Comparison of ENCODE assay signal across 33 cellular contexts in genomic region chr1:119071321-119071720, GRCh38.
DNase-seq lines count a peak whose midpoint lies in the region; ATAC-seq, FAIRE-seq and TF ChIP-seq lines count a peak whose summit lies in the region.
"Had no signal": no experiment of that assay in that cellular context is flagged by ENCODE, and none has a peak within 500 bp of the region (broad histone marks: within the 10 kb centered on the region; RNA-seq: fewer than 3 reads in every experiment).

No MANE protein-coding gene starts in this region.

- POLR2A ChIA-PET in HEK293 (lab: Yijun Ruan, JAX), result no interaction called here
- POLR2A ChIA-PET in K562 (lab: Yijun Ruan, JAX), result interaction anchor here (0.6 kb wide), 1 partner anchor 574 kb away, joined by 4 read pairs; no protein-coding TSS in a partner anchor

- TF ChIP-seq CTCF in HEK293 (tag by site-specific recombination; IDR thresholded peaks at IDR 0.05) (no peak), K562 (IDR thresholded peaks at IDR 0.05 in 2 of 3, conservative IDR thresholded peaks at IDR 0.05 in 1 of 3; ENCODE audit: insufficient read depth in 2 of 3, low read depth in 1 of 3, low read length in 3 of 3) (no peak), coronary artery (IDR thresholded peaks at IDR 0.05) (no peak)

- no peak overlapping the region for H2AFZ ChIP-seq in K562 (ENCODE audit: low read depth, low read length)

- H3K36me3 ChIP-seq in HEK293 (ENCODE audit: control insufficient read depth in 2 of 2, insufficient read depth in 1 of 2, low read length in 2 of 2) (no peaks in the 10 kb centered on the region), K562 (ENCODE audit: control insufficient read depth, insufficient read depth, low read length) (no peaks in the 10 kb centered on the region)
- H3K36me3 ChIP-seq: BE2C, BLaER1 had no signal

- BruUV-seq in K562 (replicated peaks; lab: Mats Ljungman, UMichigan), result no TSS peak

- intact Hi-C loops in K562 (cut with micrococcal nuclease), result no loop called here

- no peak for DNase-seq in K562 (ENCODE audit: extremely low read depth in 1 of 4, low spot score in 3 of 4)
- DNase-seq in hepatic stellate cell (ENCODE audit: low spot score), result no peak
- DNase-seq in NCI-H524 treated with DMSO at 0.1 percent for 48 hours (lab: John Stamatoyannopoulos, UW), result no peak
- DNase-seq in coronary artery (ENCODE audit: low spot score), result no peak
- DNase-seq: 8988T; ACHN; AML-193; BE2C; C1 segment of cervical spinal cord; Caco-2; Calu3; CD4-positive, alpha-beta memory T cell; CD4-positive, alpha-beta T cell; CD4-positive, CD25-positive, alpha-beta regulatory T cell; CD8-positive, alpha-beta memory T cell; CD8-positive, alpha-beta T cell; COR-L47; DMS 273 treated with DMSO at 0.1 percent for 48 hours; DMS153; DMS53; DMS79; DMS79 treated with DMSO at 0.1 percent for 48 hours; DND-41; EL had no signal

- FAIRE-seq in K562 (lab: Jason Lieb, UNC), result no peak
- peak; percentile 4 for FAIRE-seq in endometrium (lab: Jason Lieb, UNC)
- FAIRE-seq: A204.1, A549, D721Med had no signal

- H4K20me1 ChIP-seq in K562 (replicated peaks; ENCODE audit: control insufficient read depth, insufficient read depth, low read length), result no peaks in the 10 kb centered on the region
- H4K20me1 ChIP-seq: BLaER1; BLaER1 treated with 17β-estradiol and CSF1 and Interleukin-3, amounts not matched to agents 10 nM and 100 nM had no signal

- TF ChIP-seq EP300 in K562 (IDR thresholded peaks at IDR 0.05; ENCODE audit: low read length), result no peak

- CTCF ChIA-PET in HEK293 (lab: Yijun Ruan, JAX), result interaction anchor here (0.6 kb wide), 1 partner anchor 676 kb away, joined by 4 read pairs; no protein-coding TSS in a partner anchor
- CTCF ChIA-PET in K562 (lab: Yijun Ruan, JAX; ENCODE audit: low intra/inter-chr PET ratio), result no interaction called here

- in situ Hi-C loops in K562 (cut with MboI), result no loop called here

- H3K9me3 ChIP-seq in HEK293 (ENCODE audit: control insufficient read depth, insufficient read depth, low read depth, low read length) (no peaks in the 10 kb centered on the region), K562 (replicated peaks; ENCODE audit: control insufficient read depth, insufficient read depth, low read depth, low read length) (no peaks in the 10 kb centered on the region)
- H3K9me3 ChIP-seq: A549, BE2C, BLaER1, Caco-2 had no signal

- H3K4me3 ChIP-seq in HEK293 (ENCODE audit: low read depth, low read length) (no peak overlapping the region), K562 (no peak overlapping the region), coronary artery (no peak overlapping the region)
- H3K4me3 ChIP-seq: A549; BLaER1; BLaER1 treated with 17β-estradiol and CSF1 and Interleukin-3, amounts not matched to agents 10 nM and 100 nM had no signal

- H3K27ac ChIP-seq in HEK293 (ENCODE audit: extremely low read depth, low read depth, low read length) (no peak overlapping the region), K562 (ENCODE audit: extremely low read depth, low read depth, low read length) (no peak overlapping the region), coronary artery (no peak overlapping the region)
- H3K27ac ChIP-seq: 22Rv1; A549; BLaER1; BLaER1 treated with 17β-estradiol and CSF1 and Interleukin-3, amounts not matched to agents 10 nM and 100 nM; C4-2B had no signal

- no peak for TF ChIP-seq POLR2A in K562 (conservative IDR thresholded peaks at IDR 0.05)

- TF ChIP-seq RAD21 in K562 (CRISPR knock-in tag; conservative IDR thresholded peaks at IDR 0.05 in 1 of 2, IDR thresholded peaks at IDR 0.05 in 1 of 2), result no peak

- H3K9ac ChIP-seq in K562 (ENCODE audit: insufficient read depth in 1 of 2, low read depth in 2 of 2, low read length in 2 of 2), result no peak overlapping the region
- H3K9ac ChIP-seq: BLaER1; BLaER1 treated with 17β-estradiol and CSF1 and Interleukin-3, amounts not matched to agents 10 nM and 100 nM had no signal

- H3K9me1 ChIP-seq in K562 (ENCODE audit: control insufficient read depth, insufficient read depth, low read length), result no peaks in the 10 kb centered on the region

- H3K79me2 ChIP-seq in K562 (ENCODE audit: control insufficient read depth, insufficient read depth, low read length), result no peaks in the 10 kb centered on the region

- 79% methylated on average over 3 of the region's 3 CpGs for WGBS in K562 (ENCODE audit: insufficient coverage, low coverage, missing lambda C conversion rate)

- H3K27me3 ChIP-seq in K562 (ENCODE audit: control insufficient read depth in 2 of 2, insufficient read depth in 2 of 2, low read length in 2 of 2), result no peaks in the 10 kb centered on the region
- H3K27me3 ChIP-seq: BE2C; BLaER1; BLaER1 treated with 17β-estradiol and CSF1 and Interleukin-3, amounts not matched to agents 10 nM and 100 nM had no signal

- ATAC-seq in K562, result no peak
- ATAC-seq: A549; CD8-positive, alpha-beta T cell had no signal

- H3K4me1 ChIP-seq in HEK293 (ENCODE audit: control insufficient read depth, insufficient read depth, low read length) (peaks cover 9% of the 10 kb centered on the region; the same call in 1 of the 2 replicates), K562 (replicated peaks in 1 of 2; ENCODE audit: control insufficient read depth in 2 of 2, insufficient read depth in 2 of 2, low read length in 2 of 2) (peaks cover 11 to 12% of the 10 kb centered on the region in 2 experiments; a peak in 4 of 5 replicates)
- H3K4me1 ChIP-seq: A549; BLaER1; BLaER1 treated with 17β-estradiol and CSF1 and Interleukin-3, amounts not matched to agents 10 nM and 100 nM; Caco-2 had no signal

- H3K4me2 ChIP-seq in K562 (ENCODE audit: insufficient read depth, low read length), result no peak overlapping the region
- H3K4me2 ChIP-seq: A549; BLaER1; BLaER1 treated with 17β-estradiol and CSF1 and Interleukin-3, amounts not matched to agents 10 nM and 100 nM had no signal

TF ChIP-seq in HEK293, 187 proteins besides CTCF, POLR2A, EP300 and RAD21:
- peak; percentile 93 for TF ChIP-seq ZNF146 (tag by site-specific recombination; IDR thresholded peaks at IDR 0.05)
- no peak for TF ChIP-seq ZNF514 (tag by site-specific recombination; IDR thresholded peaks at IDR 0.05)
TF ChIP-seq in HEK293: peak in this region for 1.

TF ChIP-seq in K562, 482 proteins besides CTCF, POLR2A, EP300 and RAD21:
- peak; percentile 78 for TF ChIP-seq RBM25 (IDR thresholded peaks at IDR 0.05; ENCODE audit: low read depth, low read length, severe bottlenecking)
- TF ChIP-seq HCFC1 (IDR thresholded peaks at IDR 0.05; ENCODE audit: low read depth, low read length), result no peak
- TF ChIP-seq SOX6 (IDR thresholded peaks at IDR 0.05), result no peak
- TF ChIP-seq BCOR (IDR thresholded peaks at IDR 0.05), result peak; percentile 76
- TF ChIP-seq ZNF274 (IDR thresholded peaks at IDR 0.05; ENCODE audit: borderline replicate concordance, low read depth, low read length), result no peak
- TF ChIP-seq, protein P1, sequence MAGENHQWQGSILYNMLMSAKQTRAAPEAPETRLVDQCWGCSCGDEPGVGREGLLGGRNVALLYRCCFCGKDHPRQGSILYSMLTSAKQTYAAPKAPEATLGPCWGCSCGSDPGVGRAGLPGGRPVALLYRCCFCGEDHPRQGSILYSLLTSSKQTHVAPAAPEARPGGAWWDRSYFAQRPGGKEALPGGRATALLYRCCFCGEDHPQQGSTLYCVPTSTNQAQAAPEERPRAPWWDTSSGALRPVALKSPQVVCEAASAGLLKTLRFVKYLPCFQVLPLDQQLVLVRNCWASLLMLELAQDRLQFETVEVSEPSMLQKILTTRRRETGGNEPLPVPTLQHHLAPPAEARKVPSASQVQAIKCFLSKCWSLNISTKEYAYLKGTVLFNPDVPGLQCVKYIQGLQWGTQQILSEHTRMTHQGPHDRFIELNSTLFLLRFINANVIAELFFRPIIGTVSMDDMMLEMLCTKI (IDR thresholded peaks at IDR 0.05; ENCODE audit: partially characterized antibody), result no peak
- 0 out of 2 replicates have a peak, but pooled peaks have one; percentile 22 for TF ChIP-seq SMARCA5 (IDR thresholded peaks at IDR 0.05)
- TF ChIP-seq ZNF146 (CRISPR knock-in tag; IDR thresholded peaks at IDR 0.05; ENCODE audit: unreplicated experiment), result peak; percentile 97
- peak in 1 of 2 experiments; percentile 41; a peak in 1 of 4 replicates for TF ChIP-seq KDM1A (IDR thresholded peaks at IDR 0.05)

Comparison
In these comparisons a context has a peak if more than half of its experiments do, and no peak if none do; other contexts are left out.
1. Of the 44 proteins assayed by ChIP-seq in both K562 and HEK293: peak only in K562: none; only in HEK293: none; in both: ZNF146; in neither: 43.